In genomic region chr6:40247516-40248115, GRCh38 we compare ENCODE assay signal across 24 cellular contexts.
"Had no signal": no experiment of that assay in that cellular context is flagged by ENCODE, and none has a peak within 500 bp of the region (broad histone marks: within the 10 kb centered on the region; RNA-seq: fewer than 3 reads in every experiment).

No MANE protein-coding gene starts in this region.

- DNase-seq: activated CD4-positive, alpha-beta T cell treated with anti-CD3 and anti-CD28 coated beads for 4 hours; activated CD4-positive, alpha-beta T cell treated with anti-CD3 and anti-CD28 coated beads, Interleukin-2, amount 50 U/mL, for 48 hours; activated CD4-positive, CD25-positive, alpha-beta regulatory T cell; activated CD8-positive, alpha-beta memory T cell treated with anti-CD3 and anti-CD28 coated beads, Interleukin-2, amount 50 U/mL, for 48 hours; activated naive CD4-positive, alpha-beta T cell treated with Interleukin-2 at 50 U/mL for 16 hours; activated naive CD8-positive, alpha-beta T cell treated with anti-CD3 and anti-CD28 coated beads, Interleukin-2, amount 10 ng/mL, durations not matched to agents 7 days and 5 days; activated T-cell treated with anti-CD3 and anti-CD28 coated beads, Interleukin-2, amount 50 U/mL, for 4 hours; amygdala; dermis blood vessel endothelial cell; effector CD8-positive, alpha-beta T cell; erythroblast; foreskin fibroblast; heart right ventricle; left colon; right lobe of liver; stimulated activated CD4-positive, alpha-beta T cell treated with anti-CD3 and anti-CD28 coated beads, Interleukin-1b, Interleukin-23, amount 100 ng/mL, for 48 hours; transverse colon had no signal

- H3K4me1 Mint-ChIP-seq: activated naive CD8-positive, alpha-beta T cell treated with anti-CD3 and anti-CD28 coated beads, Interleukin-2, amount 10 ng/mL, durations not matched to agents 7 days and 5 days; nephron; stimulated activated effector memory CD8-positive, alpha-beta T cell treated with anti-CD3 and anti-CD28 coated beads, Interleukin-12 subunit alpha, Interleukin-12 subunit beta, amount 100 ng/mL, for 72 hours had no signal

- H3K27me3 ChIP-seq: right lobe of liver, transverse colon had no signal

- FAIRE-seq: keratinocyte, urothelium cell line had no signal

- H3K4me3 Mint-ChIP-seq: activated naive CD8-positive, alpha-beta T cell treated with anti-CD3 and anti-CD28 coated beads, Interleukin-2, amount 10 ng/mL, durations not matched to agents 7 days and 5 days; activated T-cell treated with anti-CD3 and anti-CD28 coated beads, Interleukin-2, amount 50 U/mL, for 4 hours; memory B cell; nephron; stimulated activated effector memory CD8-positive, alpha-beta T cell treated with anti-CD3 and anti-CD28 coated beads, Interleukin-12 subunit alpha, Interleukin-12 subunit beta, amount 100 ng/mL, for 72 hours had no signal

- H3K27ac ChIP-seq: heart right ventricle, right lobe of liver, skin epidermis, transverse colon had no signal

- H3K9me3 Mint-ChIP-seq: activated naive CD8-positive, alpha-beta T cell treated with anti-CD3 and anti-CD28 coated beads, Interleukin-2, amount 10 ng/mL, durations not matched to agents 7 days and 5 days; activated T-cell treated with anti-CD3 and anti-CD28 coated beads, Interleukin-2, amount 50 U/mL, for 4 hours; activated T-helper 2 cell treated with anti-CD3 and anti-CD28 coated beads, Interferon-gamma antibody, Interleukin-2, Interleukin-4, amounts not matched to agents 10 μg/mL and 5 μg/mL and 100 μg/mL, durations not matched to agents 14 hours and 24 hours and 36 hours; stimulated activated effector memory CD8-positive, alpha-beta T cell treated with anti-CD3 and anti-CD28 coated beads, Interleukin-12 subunit alpha, Interleukin-12 subunit beta, amount 100 ng/mL, for 72 hours had no signal

- H3K4me1 ChIP-seq: heart right ventricle, right lobe of liver, transverse colon had no signal

- H3K27ac Mint-ChIP-seq: activated naive CD8-positive, alpha-beta T cell treated with anti-CD3 and anti-CD28 coated beads, Interleukin-2, amount 10 ng/mL, durations not matched to agents 7 days and 5 days; activated T-helper 2 cell treated with anti-CD3 and anti-CD28 coated beads, Interferon-gamma antibody, Interleukin-2, Interleukin-4, amounts not matched to agents 10 μg/mL and 5 μg/mL and 100 μg/mL, durations not matched to agents 14 hours and 24 hours and 36 hours; memory B cell; nephron; stimulated activated effector memory CD8-positive, alpha-beta T cell treated with anti-CD3 and anti-CD28 coated beads, Interleukin-12 subunit alpha, Interleukin-12 subunit beta, amount 100 ng/mL, for 72 hours had no signal

- H3K4me3 ChIP-seq: heart right ventricle, right lobe of liver, skin epidermis, transverse colon had no signal

- ATAC-seq: activated T-cell treated with anti-CD3 and anti-CD28 coated beads, Interleukin-2, amount 50 U/mL, for 4 hours; heart right ventricle; left colon; right lobe of liver; stimulated activated effector memory CD8-positive, alpha-beta T cell treated with anti-CD3 and anti-CD28 coated beads, Interleukin-12 subunit alpha, Interleukin-12 subunit beta, amount 100 ng/mL, for 72 hours had no signal

- H3K36me3 Mint-ChIP-seq: activated naive CD8-positive, alpha-beta T cell treated with anti-CD3 and anti-CD28 coated beads, Interleukin-2, amount 10 ng/mL, durations not matched to agents 7 days and 5 days; memory B cell; stimulated activated effector memory CD8-positive, alpha-beta T cell treated with anti-CD3 and anti-CD28 coated beads, Interleukin-12 subunit alpha, Interleukin-12 subunit beta, amount 100 ng/mL, for 72 hours had no signal

- H3K9me3 ChIP-seq: right lobe of liver, transverse colon had no signal

- H3K36me3 ChIP-seq: heart right ventricle, right lobe of liver, transverse colon had no signal
